In the genomic region with DNA sequence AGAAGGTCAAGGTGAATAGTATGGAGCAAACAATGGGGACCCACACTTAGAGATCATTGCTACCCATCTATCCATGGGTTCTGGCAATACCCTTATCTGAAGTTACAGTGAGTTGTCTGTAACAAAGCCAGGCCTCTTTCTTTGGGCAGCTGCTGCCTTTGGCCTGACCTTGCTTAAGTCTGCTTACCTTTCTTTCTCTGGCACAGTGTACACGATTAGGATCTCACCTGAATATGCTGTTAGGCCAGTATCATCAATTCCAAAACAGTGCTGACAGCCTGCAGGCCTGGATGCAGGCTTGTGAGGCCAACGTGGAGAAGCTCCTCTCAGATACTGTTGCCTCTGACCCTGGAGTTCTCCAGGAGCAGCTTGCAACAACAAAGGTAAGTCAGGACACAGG, we compare ENCODE assay signal across 28 cellular contexts.
DNase-seq lines count a peak whose midpoint lies in the region; ATAC-seq and TF ChIP-seq lines count a peak whose summit lies in the region.
"Had no signal": no experiment of that assay in that cellular context is flagged by ENCODE, and none has a peak within 500 bp of the region (broad histone marks: within the 10 kb centered on the region; RNA-seq: fewer than 3 reads in every experiment).

No MANE protein-coding gene starts in this region.

- POLR2A ChIA-PET in CD8-positive, alpha-beta memory T cell (lab: Charles Lee), result no interaction called here
- POLR2A ChIA-PET in naive thymus-derived CD8-positive, alpha-beta T cell (lab: Charles Lee), result no interaction called here

- no peaks in the 10 kb centered on the region for H3K27me3 Mint-ChIP-seq in CD8-positive, alpha-beta memory T cell
- no peaks in the 10 kb centered on the region for H3K27me3 Mint-ChIP-seq in progenitor cell of endocrine pancreas
- H3K27me3 Mint-ChIP-seq in naive thymus-derived CD8-positive, alpha-beta T cell, result no peaks in the 10 kb centered on the region
- H3K27me3 Mint-ChIP-seq: activated CD4-positive, alpha-beta memory T cell treated with anti-CD3 and anti-CD28 coated beads, Interleukin-2, amount 10 ng/mL, durations not matched to agents 7 days and 5 days; activated naive CD8-positive, alpha-beta T cell treated with anti-CD3 and anti-CD28 coated beads, Interleukin-2, amount 10 ng/mL, durations not matched to agents 7 days and 5 days; dendritic cell treated with granulocyte-macrophage colony-stimulating factor and Interleukin-4, amounts not matched to agents 40 ng/mL and 50 ng/mL, for 4 days; stimulated activated naive CD8-positive, alpha-beta T cell treated with anti-CD3 and anti-CD28 coated beads, Interleukin-15, Interleukin-2, amounts not matched to agents 100 ng/mL and 50 ng/mL, for 24 hours had no signal

- H3K4me3 Mint-ChIP-seq in CD8-positive, alpha-beta memory T cell, result no peak overlapping the region
- H3K4me3 Mint-ChIP-seq in progenitor cell of endocrine pancreas (ENCODE audit: low read depth), result no peak overlapping the region
- no peak overlapping the region for H3K4me3 Mint-ChIP-seq in naive thymus-derived CD8-positive, alpha-beta T cell
- H3K4me3 Mint-ChIP-seq: activated CD4-positive, alpha-beta memory T cell treated with anti-CD3 and anti-CD28 coated beads, Interleukin-2, amount 10 ng/mL, durations not matched to agents 7 days and 5 days; activated naive CD8-positive, alpha-beta T cell treated with anti-CD3 and anti-CD28 coated beads, Interleukin-2, amount 10 ng/mL, durations not matched to agents 7 days and 5 days; dendritic cell treated with granulocyte-macrophage colony-stimulating factor and Interleukin-4, amounts not matched to agents 40 ng/mL and 50 ng/mL, for 4 days; nephron progenitor cell; stimulated activated naive CD8-positive, alpha-beta T cell treated with anti-CD3 and anti-CD28 coated beads, Interleukin-15, Interleukin-2, amounts not matched to agents 100 ng/mL and 50 ng/mL, for 24 hours had no signal

- CTCF ChIA-PET in CD8-positive, alpha-beta memory T cell (lab: Charles Lee), result interaction anchor here (0.7 to 1.5 kb wide), 2 partner anchors 34 to 203 kb away, joined by 3 read pairs; no protein-coding TSS in a partner anchor

- no peak overlapping the region for H3K4me3 ChIP-seq in CD8-positive, alpha-beta memory T cell (ENCODE audit: low read length)
- H3K4me3 ChIP-seq in esophagus muscularis mucosa, result no peak overlapping the region
- H3K4me3 ChIP-seq: BLaER1, heart left ventricle, lung, PC-9, tibial artery had no signal

- 33% methylated on average over 1 of the region's 2 CpGs for WGBS in esophagus muscularis mucosa

- peaks cover 64% of the 10 kb centered on the region for H3K36me3 ChIP-seq in CD8-positive, alpha-beta memory T cell (ENCODE audit: insufficient read depth, low read length)
- H3K36me3 ChIP-seq in esophagus muscularis mucosa, result peaks cover 56 to 97% (median 92%) of the 10 kb centered on the region in 4 donors

- no peak for TF ChIP-seq EP300 in esophagus muscularis mucosa (IDR thresholded peaks at IDR 0.05)

- no peaks in the 10 kb centered on the region for H3K9me3 Mint-ChIP-seq in CD8-positive, alpha-beta memory T cell
- H3K9me3 Mint-ChIP-seq in progenitor cell of endocrine pancreas (ENCODE audit: low read depth), result no peaks in the 10 kb centered on the region
- H3K9me3 Mint-ChIP-seq in naive thymus-derived CD8-positive, alpha-beta T cell, result no peaks in the 10 kb centered on the region
- H3K9me3 Mint-ChIP-seq: activated CD4-positive, alpha-beta memory T cell treated with anti-CD3 and anti-CD28 coated beads, Interleukin-2, amount 10 ng/mL, durations not matched to agents 7 days and 5 days; activated naive CD8-positive, alpha-beta T cell treated with anti-CD3 and anti-CD28 coated beads, Interleukin-2, amount 10 ng/mL, durations not matched to agents 7 days and 5 days; activated T-helper 2 cell treated with anti-CD3 and anti-CD28 coated beads, Interferon-gamma antibody, Interleukin-2, Interleukin-4, amounts not matched to agents 10 μg/mL and 5 μg/mL and 100 μg/mL, durations not matched to agents 14 hours and 24 hours and 36 hours; dendritic cell treated with granulocyte-macrophage colony-stimulating factor and Interleukin-4, amounts not matched to agents 40 ng/mL and 50 ng/mL, for 4 days; nephron progenitor cell; stimulated activated naive CD8-positive, alpha-beta T cell treated with anti-CD3 and anti-CD28 coated beads, Interleukin-15, Interleukin-2, amounts not matched to agents 100 ng/mL and 50 ng/mL, for 24 hours had no signal

- no peaks in the 10 kb centered on the region for H3K9me3 ChIP-seq in CD8-positive, alpha-beta memory T cell (ENCODE audit: low read length)
- no peaks in the 10 kb centered on the region for H3K9me3 ChIP-seq in esophagus muscularis mucosa
- H3K9me3 ChIP-seq: BLaER1, heart left ventricle, SK-N-SH, tibial artery had no signal

- no peak for TF ChIP-seq POLR2A in esophagus muscularis mucosa (IDR thresholded peaks at IDR 0.05; ENCODE audit: low read depth)

- H3K27me3 ChIP-seq in CD8-positive, alpha-beta memory T cell (ENCODE audit: insufficient read depth, low read length, poor library complexity, severe bottlenecking), result no peaks in the 10 kb centered on the region
- no peaks in the 10 kb centered on the region for H3K27me3 ChIP-seq in esophagus muscularis mucosa
- H3K27me3 ChIP-seq: BLaER1, heart left ventricle, tibial artery had no signal

- intact Hi-C loops in esophagus muscularis mucosa (cut with DNase I), result loop anchor here (10.0 kb wide), 1 partner anchor 56 kb away; no protein-coding TSS in a partner anchor

- DNase-seq in CD8-positive, alpha-beta memory T cell, result no peak
- no peak for DNase-seq in esophagus muscularis mucosa (ENCODE audit: extremely low spot score)
- DNase-seq in progenitor cell of endocrine pancreas (ENCODE audit: low spot score, unreplicated experiment), result no peak
- no peak for DNase-seq in naive thymus-derived CD8-positive, alpha-beta T cell
- DNase-seq in kidney tubule cell (ENCODE audit: low spot score), result no peak
- no peak for DNase-seq in NCI-H2171 (lab: John Stamatoyannopoulos, UW)
- DNase-seq: activated CD4-positive, alpha-beta memory T cell treated with anti-CD3 and anti-CD28 coated beads, Interleukin-2, amount 10 ng/mL, durations not matched to agents 7 days and 5 days; activated CD8-positive, alpha-beta memory T cell treated with anti-CD3 and anti-CD28 coated beads, Interleukin-2, amount 50 U/mL, for 4 hours; activated naive CD8-positive, alpha-beta T cell treated with anti-CD3 and anti-CD28 coated beads, Interleukin-2, amount 10 ng/mL, durations not matched to agents 7 days and 5 days; Calu3; DMS79; heart left ventricle; NCI-H526 treated with DMSO at 0.1 percent for 48 hours; nephron progenitor cell; PC-9; right cardiac atrium; SK-N-SH; stimulated activated CD4-positive, alpha-beta T cell treated with anti-CD3 and anti-CD28 coated beads, Interleukin-1b, Interleukin-23, amount 100 ng/mL, for 48 hours; tibial artery had no signal

- H3K4me1 ChIP-seq in CD8-positive, alpha-beta memory T cell (ENCODE audit: insufficient read depth, low read length), result no peaks in the 10 kb centered on the region
- H3K4me1 ChIP-seq in esophagus muscularis mucosa, result peaks cover 5 to 18% (median 17%) of the 10 kb centered on the region in 4 donors
- H3K4me1 ChIP-seq: BLaER1 had no signal

- no peak for TF ChIP-seq CTCF in C4-2B (conservative IDR thresholded peaks at IDR 0.05)
- TF ChIP-seq CTCF in esophagus muscularis mucosa (IDR thresholded peaks at IDR 0.05), result no peak
- TF ChIP-seq CTCF in progenitor cell of endocrine pancreas (IDR thresholded peaks at IDR 0.05; ENCODE audit: unreplicated experiment), result no peak

- no peak for ATAC-seq in naive thymus-derived CD8-positive, alpha-beta T cell
- ATAC-seq in GM21381 (IDR thresholded peaks at IDR 0.05; ENCODE audit: unreplicated experiment), result no peak
- ATAC-seq: HCT116, HepG2, right cardiac atrium had no signal

- H3K36me3 Mint-ChIP-seq in CD8-positive, alpha-beta memory T cell, result peaks cover 4 to 91% (median 22%) of the 10 kb centered on the region in 3 donors
- peaks cover 31% of the 10 kb centered on the region for H3K36me3 Mint-ChIP-seq in progenitor cell of endocrine pancreas (ENCODE audit: insufficient read depth)
- peaks cover 14 to 95% (median 22%) of the 10 kb centered on the region in 3 donors for H3K36me3 Mint-ChIP-seq in naive thymus-derived CD8-positive, alpha-beta T cell

- peaks cover 0 to 4% (median 4%) of the 10 kb centered on the region in 3 donors for H3K4me1 Mint-ChIP-seq in CD8-positive, alpha-beta memory T cell
- no peaks in the 10 kb centered on the region for H3K4me1 Mint-ChIP-seq in progenitor cell of endocrine pancreas (ENCODE audit: low read depth)
- peaks cover 0 to 2% (median 0%) of the 10 kb centered on the region in 4 donors for H3K4me1 Mint-ChIP-seq in naive thymus-derived CD8-positive, alpha-beta T cell
- H3K4me1 Mint-ChIP-seq: activated CD4-positive, alpha-beta memory T cell treated with anti-CD3 and anti-CD28 coated beads, Interleukin-2, amount 10 ng/mL, durations not matched to agents 7 days and 5 days; activated naive CD8-positive, alpha-beta T cell treated with anti-CD3 and anti-CD28 coated beads, Interleukin-2, amount 10 ng/mL, durations not matched to agents 7 days and 5 days; nephron progenitor cell had no signal

- H3K27ac Mint-ChIP-seq in CD8-positive, alpha-beta memory T cell, result peak overlapping the region in 5 of 8 donors; percentile 2 to 73 (median 50)
- peak overlapping the region; percentile 74 for H3K27ac Mint-ChIP-seq in progenitor cell of endocrine pancreas
- peak overlapping the region in 5 of 10 donors; percentile 2 to 80 (median 21) for H3K27ac Mint-ChIP-seq in naive thymus-derived CD8-positive, alpha-beta T cell
- H3K27ac Mint-ChIP-seq: activated naive CD8-positive, alpha-beta T cell treated with anti-CD3 and anti-CD28 coated beads, Interleukin-2, amount 10 ng/mL, durations not matched to agents 7 days and 5 days; activated T-helper 2 cell treated with anti-CD3 and anti-CD28 coated beads, Interferon-gamma antibody, Interleukin-2, Interleukin-4, amounts not matched to agents 10 μg/mL and 5 μg/mL and 100 μg/mL, durations not matched to agents 14 hours and 24 hours and 36 hours; dendritic cell treated with granulocyte-macrophage colony-stimulating factor and Interleukin-4, amounts not matched to agents 40 ng/mL and 50 ng/mL, for 4 days; nephron progenitor cell; stimulated activated naive CD8-positive, alpha-beta T cell treated with anti-CD3 and anti-CD28 coated beads, Interleukin-15, Interleukin-2, amounts not matched to agents 100 ng/mL and 50 ng/mL, for 24 hours had no signal

- H3K27ac ChIP-seq in C4-2B (peak overlapping the region; percentile 29), esophagus muscularis mucosa (replicated peaks in 1 of 4) (peak overlapping the region in 3 of 4 donors; percentile 1 to 60 (median 46))
- H3K27ac ChIP-seq in CD8-positive, alpha-beta memory T cell (ENCODE audit: low read depth, low read length), result no peak overlapping the region
- H3K27ac ChIP-seq: BLaER1, PC-9 had no signal
